Comparison of ENCODE assay signal across 8 cellular contexts in the genomic region with DNA sequence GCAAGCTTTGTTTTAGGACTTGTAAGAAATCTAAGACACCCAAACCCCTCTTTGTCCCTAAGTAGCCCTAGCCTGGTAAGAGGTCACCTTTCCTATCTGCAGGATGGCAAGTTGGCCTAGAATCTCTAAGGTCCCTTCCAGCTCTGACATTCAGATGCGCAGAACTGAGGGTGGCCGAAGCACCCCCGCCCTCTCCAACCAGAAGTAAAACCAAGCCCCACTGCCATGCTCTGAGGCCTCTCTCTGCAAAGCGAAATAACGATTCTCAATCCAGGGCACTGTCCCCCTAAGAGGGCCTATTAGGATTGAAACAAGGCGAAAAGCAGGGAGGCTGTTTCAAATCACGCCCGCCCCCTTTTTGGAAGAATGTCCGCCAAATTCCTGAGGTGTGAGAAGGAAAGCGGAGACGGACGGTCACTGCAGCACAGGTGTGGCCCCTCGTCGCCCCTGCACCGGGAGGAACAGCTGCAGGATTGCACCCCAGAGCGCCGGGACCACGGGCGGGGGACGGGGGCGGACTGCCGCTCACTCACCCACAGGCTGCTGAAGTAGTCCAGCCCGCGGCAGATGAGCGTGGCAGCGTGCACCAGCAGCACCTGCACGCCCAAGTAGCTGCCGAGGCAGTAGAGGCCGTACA. TPM values are rescaled to one million over a fixed set of nuclear protein-coding genes. Genes with fewer than 3 reads are reported as not detected.
DNase-seq lines count a peak whose midpoint lies in the region; ATAC-seq and TF ChIP-seq lines count a peak whose summit lies in the region.

No MANE protein-coding gene starts in this region.

- WGBS in lung, 2 donors = 1 to 2% methylated on average over 27 to 29 of the region's 29 CpGs

- peak overlapping the region; percentile 88 for H3K4me3 Mint-ChIP-seq in central memory CD8-positive, alpha-beta T cell
- peak overlapping the region; percentile 97 for H3K4me3 Mint-ChIP-seq in type B pancreatic cell

- H3K27ac Mint-ChIP-seq in central memory CD8-positive, alpha-beta T cell (ENCODE audit: low read depth) = peak overlapping the region; percentile 46
- H3K27ac Mint-ChIP-seq in type B pancreatic cell = peak overlapping the region; percentile 90

- TF ChIP-seq CTCF in lung (IDR thresholded peaks at IDR 0.05; ENCODE audit: control extremely low read depth, extremely low read depth) (no peak), type B pancreatic cell (conservative IDR thresholded peaks at IDR 0.05) (no peak)

- H3K4me1 Mint-ChIP-seq in central memory CD8-positive, alpha-beta T cell = peaks cover 44% of the 10 kb centered on the region
- peaks cover 39% of the 10 kb centered on the region for H3K4me1 Mint-ChIP-seq in type B pancreatic cell (ENCODE audit: unreplicated experiment)

- H3K4me1 ChIP-seq in ES-I3 (ENCODE audit: insufficient read depth, low read length) (peaks cover 20% of the 10 kb centered on the region), lung (ENCODE audit: control insufficient read depth in 2 of 2, insufficient read depth in 2 of 2, low read length in 2 of 2) (peaks cover 8 to 16% of the 10 kb centered on the region in 2 donors)

- no peaks in the 10 kb centered on the region for H3K9me3 Mint-ChIP-seq in central memory CD8-positive, alpha-beta T cell
- H3K9me3 Mint-ChIP-seq in type B pancreatic cell = no peaks in the 10 kb centered on the region

- no peaks in the 10 kb centered on the region for H3K27me3 Mint-ChIP-seq in central memory CD8-positive, alpha-beta T cell
- H3K27me3 Mint-ChIP-seq in type B pancreatic cell = no peaks in the 10 kb centered on the region

- H3K9ac ChIP-seq in ES-I3 (ENCODE audit: low read depth, low read length) = peak overlapping the region; percentile 89

- no peaks in the 10 kb centered on the region for H3K27me3 ChIP-seq in lung (ENCODE audit: control insufficient read depth, insufficient read depth)

- DNase-seq in NCI-H69 (lab: John Stamatoyannopoulos, UW) (peak; percentile 59), lung (ENCODE audit: low spot score) (peak; percentile 38), type B pancreatic cell (ENCODE audit: extremely low spot score, unreplicated experiment) (no peak), NCI-H2171 (lab: John Stamatoyannopoulos, UW) (no peak)
- no peak for DNase-seq in central memory CD8-positive, alpha-beta T cell (ENCODE audit: low spot score in 2 of 2)

- no peaks in the 10 kb centered on the region for H3K9me3 ChIP-seq in ES-I3 (ENCODE audit: control insufficient read depth, insufficient read depth, low read length)
- no peaks in the 10 kb centered on the region for H3K9me3 ChIP-seq in lung (ENCODE audit: control insufficient read depth in 2 of 2, insufficient read depth in 1 of 2, low read length in 1 of 2)

- peak overlapping the region; percentile 92 for H3K4me3 ChIP-seq in lung

- peaks cover 15% of the 10 kb centered on the region for H3K36me3 Mint-ChIP-seq in central memory CD8-positive, alpha-beta T cell (ENCODE audit: insufficient read depth)
- H3K36me3 Mint-ChIP-seq in type B pancreatic cell = peaks cover 11% of the 10 kb centered on the region

- ATAC-seq in central memory CD8-positive, alpha-beta T cell (replicated peaks; ENCODE audit: extremely low read depth, poor library complexity, severe bottlenecking) = no peak
- no peak for ATAC-seq in lung (ENCODE audit: insufficient read depth, low FRiP score)
- no peak for ATAC-seq in HG03342 (IDR thresholded peaks at IDR 0.05; ENCODE audit: unreplicated experiment)
- no peak for ATAC-seq in GM19467 (IDR thresholded peaks at IDR 0.05; ENCODE audit: unreplicated experiment)

- peak overlapping the region; percentile 95 to 96 for H3K27ac ChIP-seq in lung (ENCODE audit: low read depth in 1 of 2, low read length in 1 of 2)

- H3K36me3 ChIP-seq in ES-I3 (ENCODE audit: insufficient read depth, low read length) (no peaks in the 10 kb centered on the region), lung (ENCODE audit: control insufficient read depth in 2 of 2, insufficient read depth in 2 of 2, low read length in 2 of 2) (no peaks in the 10 kb centered on the region)

RNA-seq across cellular contexts. Expression of a gene that starts 0.8 kb away (rescaled TPM):
- total RNA-seq in lung (100 to 1,000 TPM in 1 of 2 donors, 10 to 100 TPM in 1; 63.3 to 137 TPM), type B pancreatic cell (ENCODE audit: low replicate concordance) (44.4 and 49.2 TPM in 2 replicates)
- polyA plus RNA-seq in lung = 10 to 100 TPM; 15.0 to 20.8 TPM

RNA-seq across cellular contexts. Expression of a gene that starts 48.1 kb away (rescaled TPM):
- total RNA-seq in lung (1 to 10 TPM in 1 of 2 donors, under 1 TPM in 1; 0.03 to 1.2 TPM), type B pancreatic cell (ENCODE audit: low replicate concordance) (5.9 and 7.2 TPM in 2 replicates)
- polyA plus RNA-seq in lung = under 1 TPM in 1 of 2 donors, not detected in 1; under 0.01 TPM

Comparison
In these comparisons a context has a peak if more than half of its experiments do, and no peak if none do; other contexts are left out.
1. DNase-seq: peak in NCI-H69 (single experiment) and lung (single experiment); none in central memory CD8-positive, alpha-beta T cell (0 of 2), type B pancreatic cell (single experiment) and NCI-H2171 (single experiment).